21 cellular contexts compared by ENCODE assay signal in the genomic region with DNA sequence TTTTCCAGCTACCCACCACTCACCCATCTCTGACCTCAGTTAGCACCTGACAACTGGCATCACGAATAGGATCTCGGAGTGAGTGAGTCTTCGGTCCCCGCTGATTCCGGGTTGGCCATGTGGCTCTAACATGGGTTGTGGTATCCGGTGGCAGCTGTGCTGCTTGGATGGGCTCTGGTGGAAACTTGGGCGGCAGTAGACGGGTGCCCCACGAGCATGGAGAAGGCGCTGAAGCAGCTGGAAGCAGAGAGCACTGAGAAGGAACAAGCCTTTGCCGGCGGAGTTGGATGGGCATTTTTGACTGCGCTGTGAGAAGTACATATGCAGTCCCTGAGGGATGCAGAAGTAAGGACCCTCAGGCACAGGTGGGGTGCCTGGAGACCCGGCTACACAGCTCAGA.
"Had no signal": no experiment of that assay in that cellular context is flagged by ENCODE, and none has a peak within 500 bp of the region (broad histone marks: within the 10 kb centered on the region; RNA-seq: fewer than 3 reads in every experiment).

No MANE protein-coding gene starts in this region.

- H3K9me3 Mint-ChIP-seq: type B pancreatic cell had no signal

- H3K27me3 Mint-ChIP-seq: effector memory CD8-positive, alpha-beta T cell; type B pancreatic cell had no signal

- H3K4me1 ChIP-seq: gastrocnemius medialis, left lung, pancreas, stomach, tibial artery had no signal

- H3K4me1 Mint-ChIP-seq: natural killer cell; stimulated activated effector memory CD8-positive, alpha-beta T cell treated with anti-CD3 and anti-CD28 coated beads, Interleukin-12 subunit alpha, Interleukin-12 subunit beta, amount 100 ng/mL, for 72 hours had no signal

- ATAC-seq: effector memory CD8-positive, alpha-beta T cell; gastrocnemius medialis; left cardiac atrium; left lung; natural killer cell; pancreas; right lobe of liver; stimulated activated effector memory CD8-positive, alpha-beta T cell treated with anti-CD3 and anti-CD28 coated beads, Interleukin-12 subunit alpha, Interleukin-12 subunit beta, amount 100 ng/mL, for 72 hours had no signal

- H3K9me3 ChIP-seq: gastrocnemius medialis, pancreas, right lobe of liver, tibial artery had no signal

- H3K36me3 ChIP-seq: gastrocnemius medialis, left lung, neutrophil, pancreas, right lobe of liver, stomach, tibial artery had no signal

- DNase-seq: cortex of kidney; effector memory CD8-positive, alpha-beta T cell; erythroblast; gastrocnemius medialis; head of caudate nucleus; left cardiac atrium; mammary epithelial cell; natural killer cell; retina; stimulated activated CD4-positive, alpha-beta T cell treated with anti-CD3 and anti-CD28 coated beads, Interleukin-2, amount 100 ng/mL, for 24 hours; stimulated activated CD4-positive, alpha-beta T cell treated with anti-CD3 and anti-CD28 coated beads, Interleukin-4, amount 100 ng/mL, for 24 hours; stimulated activated naive CD4-positive, alpha-beta T cell treated with Interleukin-2 at 50 U/mL for 16 hours; stomach had no signal

- H3K4me3 Mint-ChIP-seq: effector memory CD8-positive, alpha-beta T cell; natural killer cell; stimulated activated effector memory CD8-positive, alpha-beta T cell treated with anti-CD3 and anti-CD28 coated beads, Interleukin-12 subunit alpha, Interleukin-12 subunit beta, amount 100 ng/mL, for 72 hours; type B pancreatic cell had no signal

- H3K4me2 ChIP-seq: smooth muscle cell had no signal

- H3K4me3 ChIP-seq: gastrocnemius medialis, left lung, pancreas, right lobe of liver, smooth muscle cell, stomach, tibial artery had no signal

- H3K27ac Mint-ChIP-seq: effector memory CD8-positive, alpha-beta T cell; natural killer cell; stimulated activated effector memory CD8-positive, alpha-beta T cell treated with anti-CD3 and anti-CD28 coated beads, Interleukin-12 subunit alpha, Interleukin-12 subunit beta, amount 100 ng/mL, for 72 hours; type B pancreatic cell had no signal

- H3K27me3 ChIP-seq: gastrocnemius medialis, left lung, neutrophil, pancreas, right lobe of liver, stomach, tibial artery had no signal

- H3K27ac ChIP-seq: gastrocnemius medialis, left lung, neutrophil, pancreas, right lobe of liver, stomach, tibial artery had no signal

- H3K36me3 Mint-ChIP-seq: stimulated activated effector memory CD8-positive, alpha-beta T cell treated with anti-CD3 and anti-CD28 coated beads, Interleukin-12 subunit alpha, Interleukin-12 subunit beta, amount 100 ng/mL, for 72 hours; type B pancreatic cell had no signal
